In genomic region chrY:17235769-17236168, GRCh38 we compare ENCODE assay signal across 20 cellular contexts.
"Had no signal": no experiment of that assay in that cellular context is flagged by ENCODE, and none has a peak within 500 bp of the region (broad histone marks: within the 10 kb centered on the region; RNA-seq: fewer than 3 reads in every experiment).

No MANE protein-coding gene starts in this region.

- H3K9me3 ChIP-seq: esophagus muscularis mucosa, gastroesophageal sphincter, heart left ventricle, left lung, lower lobe of right lung, mucosa of descending colon had no signal

- H3K36me3 Mint-ChIP-seq: mesothelial cell of epicardium; naive B cell; naive thymus-derived CD8-positive, alpha-beta T cell had no signal

- H2AFZ ChIP-seq: hepatocyte had no signal

- H3K79me2 ChIP-seq: hepatocyte had no signal

- ATAC-seq: foreskin keratinocyte; gastroesophageal sphincter; heart left ventricle; left cardiac atrium; left lung; left ventricle myocardium superior; lower lobe of right lung; mucosa of descending colon; naive thymus-derived CD8-positive, alpha-beta T cell had no signal

- H3K4me3 ChIP-seq: coronary artery, dorsolateral prefrontal cortex, esophagus muscularis mucosa, gastroesophageal sphincter, heart left ventricle, hepatocyte, left lung, lower lobe of right lung, mucosa of descending colon had no signal

- H3K27me3 ChIP-seq: dorsolateral prefrontal cortex, esophagus muscularis mucosa, foreskin keratinocyte, gastroesophageal sphincter, heart left ventricle, hepatocyte, left lung had no signal

- H3K27ac Mint-ChIP-seq: mesothelial cell of epicardium; naive B cell; naive thymus-derived CD8-positive, alpha-beta T cell had no signal

- H3K27me3 Mint-ChIP-seq: naive B cell had no signal

- H3K4me1 ChIP-seq: esophagus muscularis mucosa, gastroesophageal sphincter, heart left ventricle, left lung, lower lobe of right lung had no signal

- H3K4me1 Mint-ChIP-seq: mesothelial cell of epicardium; naive B cell; naive thymus-derived CD8-positive, alpha-beta T cell had no signal

- H3K4me3 Mint-ChIP-seq: mesothelial cell of epicardium; naive B cell; naive thymus-derived CD8-positive, alpha-beta T cell had no signal

- H3K4me2 ChIP-seq: hepatocyte had no signal

- DNase-seq: dermis blood vessel endothelial cell; dorsolateral prefrontal cortex; effector CD4-positive, alpha-beta T cell; effector memory CD4-positive, alpha-beta T cell; foreskin keratinocyte; heart left ventricle; hypothalamus; left cardiac atrium; left lung; left ventricle myocardium superior; lower lobe of right lung; mesenchymal stem cell; mucosa of descending colon; naive B cell; naive thymus-derived CD8-positive, alpha-beta T cell had no signal

- H3K9me3 Mint-ChIP-seq: mesothelial cell of epicardium had no signal

- H3K27ac ChIP-seq: coronary artery, dorsolateral prefrontal cortex, esophagus muscularis mucosa, foreskin keratinocyte, gastroesophageal sphincter, heart left ventricle, hepatocyte, left lung, lower lobe of right lung had no signal

- H3K36me3 ChIP-seq: esophagus muscularis mucosa, gastroesophageal sphincter, heart left ventricle, left lung, lower lobe of right lung had no signal
